Comparison of ENCODE assay signal across 10 cellular contexts in the genomic region with DNA sequence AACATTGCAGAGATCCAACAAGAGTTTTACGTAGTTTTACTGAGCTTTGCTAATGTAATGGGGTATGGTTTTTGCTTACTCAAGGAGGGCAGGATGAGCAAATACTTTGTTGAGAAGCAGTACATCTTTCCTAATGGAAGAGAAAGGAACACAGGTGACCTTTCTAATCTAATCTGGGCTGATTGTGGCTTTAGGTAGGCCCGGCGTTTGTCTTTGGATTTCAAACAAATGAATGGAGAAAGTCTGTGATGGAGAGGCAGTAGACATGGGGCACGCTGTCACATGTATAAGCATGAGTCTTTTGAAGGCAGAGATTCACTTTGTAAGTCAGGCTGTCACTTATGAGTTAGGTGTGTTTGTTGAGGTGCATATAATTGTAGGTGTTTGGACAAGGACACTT. TPM values are rescaled to one million over a fixed set of nuclear protein-coding genes. Genes with fewer than 3 reads are reported as not detected.
DNase-seq lines count a peak whose midpoint lies in the region; ATAC-seq and TF ChIP-seq lines count a peak whose summit lies in the region.
"Had no signal": no experiment of that assay in that cellular context is flagged by ENCODE, and none has a peak within 500 bp of the region (broad histone marks: within the 10 kb centered on the region; RNA-seq: fewer than 3 reads in every experiment).

No MANE protein-coding gene starts in this region.

- no peak for DNase-seq in CD4-positive, alpha-beta memory T cell
- DNase-seq in endodermal cell (no peak), osteoblast (ENCODE audit: insufficient read length, low spot score, missing footprints) (peak; percentile 84), DMS53 (lab: John Stamatoyannopoulos, UW) (no peak), DMS 273 treated with DMSO at 0.1 percent for 48 hours (lab: John Stamatoyannopoulos, UW) (no peak), head of caudate nucleus (no peak)
- DNase-seq: cerebellar nuclear complex, RPMI8226 had no signal

- peaks cover 69% of the 10 kb centered on the region for H3K79me2 ChIP-seq in OCI-LY3 (ENCODE audit: low read length)
- H3K79me2 ChIP-seq in osteoblast (ENCODE audit: insufficient read depth, low read length) = peaks cover 71% of the 10 kb centered on the region

- peak overlapping the region; percentile 1 to 96 (median 78) for H3K27ac Mint-ChIP-seq in CD4-positive, alpha-beta memory T cell
- H3K27ac Mint-ChIP-seq in endodermal cell = no peak overlapping the region

- ATAC-seq in GM18511 (IDR thresholded peaks at IDR 0.05; ENCODE audit: unreplicated experiment) = no peak

- no peaks in the 10 kb centered on the region for H3K36me3 ChIP-seq in CD4-positive, alpha-beta memory T cell (ENCODE audit: insufficient read depth, low read length)
- H3K36me3 ChIP-seq in OCI-LY3 (replicated peaks; ENCODE audit: low read depth, low read length) (peaks cover 7% of the 10 kb centered on the region), endodermal cell (ENCODE audit: control insufficient read depth, insufficient read depth, low read length) (peaks cover 16% of the 10 kb centered on the region), osteoblast (ENCODE audit: insufficient read depth, low read length) (peaks cover 6% of the 10 kb centered on the region)

- H3K9ac ChIP-seq in OCI-LY3 (ENCODE audit: low read length) (no peak overlapping the region; the same call in 1 of the 2 replicates), endodermal cell (ENCODE audit: extremely low read depth, low read length, poor library complexity, severe bottlenecking) (peak overlapping the region; percentile 16)

- no peak overlapping the region for H2AFZ ChIP-seq in OCI-LY3 (ENCODE audit: low read depth, low read length)
- H2AFZ ChIP-seq in osteoblast (ENCODE audit: low read length) = no peak overlapping the region

- H3K9me3 ChIP-seq in CD4-positive, alpha-beta memory T cell (ENCODE audit: control insufficient read depth in 1 of 2, low read length in 2 of 2) = no peaks in the 10 kb centered on the region
- H3K9me3 ChIP-seq in OCI-LY3 (ENCODE audit: insufficient read depth, low read length) (no peaks in the 10 kb centered on the region), endodermal cell (ENCODE audit: control insufficient read depth, low read length) (no peaks in the 10 kb centered on the region), osteoblast (ENCODE audit: low read depth, low read length) (no peaks in the 10 kb centered on the region)

- H3K4me2 ChIP-seq in OCI-LY3 (ENCODE audit: low read length) (peak overlapping the region; percentile 69), osteoblast (ENCODE audit: insufficient read depth, low read length) (peak overlapping the region; percentile 95)

- no peak for TF ChIP-seq CTCF in OCI-LY3 (IDR thresholded peaks at IDR 0.05; ENCODE audit: low read depth, low read length)
- TF ChIP-seq CTCF in endodermal cell (conservative IDR thresholded peaks at IDR 0.05) = no peak
- no peak for TF ChIP-seq CTCF in osteoblast (IDR thresholded peaks at IDR 0.05; ENCODE audit: extremely low read depth, low read depth, low read length)

- 64 to 70% methylated on average over 4 of the region's 4 CpGs for WGBS in endodermal cell (ENCODE audit: insufficient coverage in 1 of 2, insufficient read length in 1 of 2), 2 experiments

- peaks cover 22 to 38% (median 32%) of the 10 kb centered on the region in 4 donors for H3K4me1 Mint-ChIP-seq in CD4-positive, alpha-beta memory T cell
- H3K4me1 Mint-ChIP-seq in endodermal cell = peaks cover 21% of the 10 kb centered on the region

- peaks cover 15% of the 10 kb centered on the region for H4K20me1 ChIP-seq in OCI-LY3 (ENCODE audit: insufficient read depth, low read length)
- peaks cover 37% of the 10 kb centered on the region for H4K20me1 ChIP-seq in osteoblast (ENCODE audit: insufficient read depth, low read length)

- CTCF ChIA-PET in CD4-positive, alpha-beta memory T cell (lab: Charles Lee; ENCODE audit: partially characterized antibody) = interaction anchor here (0.6 to 1.8 kb wide), 2 partner anchors 11 to 1242 kb away, joined by 3 to 6 read pairs; no protein-coding TSS in a partner anchor

- H3K4me3 ChIP-seq in CD4-positive, alpha-beta memory T cell (ENCODE audit: low read length in 2 of 2) = no peak overlapping the region
- H3K4me3 ChIP-seq in OCI-LY3 (ENCODE audit: low read length) = 0 out of 2 replicates have a peak overlapping the region, but pooled peaks have one; percentile 90
- peak overlapping the region; percentile 93 for H3K4me3 ChIP-seq in endodermal cell (ENCODE audit: low read length)
- peak overlapping the region; percentile 87 for H3K4me3 ChIP-seq in osteoblast (ENCODE audit: insufficient read depth, low read length)

- peak overlapping the region; percentile 49 to 95 (median 94) for H3K4me3 Mint-ChIP-seq in CD4-positive, alpha-beta memory T cell
- peak overlapping the region; percentile 74 for H3K4me3 Mint-ChIP-seq in endodermal cell

- peaks cover 25% of the 10 kb centered on the region for H3K4me1 ChIP-seq in CD4-positive, alpha-beta memory T cell (ENCODE audit: insufficient read depth, low read length)
- peaks cover 17% of the 10 kb centered on the region for H3K4me1 ChIP-seq in OCI-LY3 (ENCODE audit: low read length)
- H3K4me1 ChIP-seq in endodermal cell (ENCODE audit: control insufficient read depth, insufficient read depth, low read length) = peaks cover 3% of the 10 kb centered on the region
- peaks cover 25% of the 10 kb centered on the region for H3K4me1 ChIP-seq in osteoblast (ENCODE audit: insufficient read depth, low read length)

- no peaks in the 10 kb centered on the region for H3K27me3 Mint-ChIP-seq in CD4-positive, alpha-beta memory T cell
- H3K27me3 Mint-ChIP-seq in endodermal cell (ENCODE audit: insufficient read depth) = no peaks in the 10 kb centered on the region

- no peaks in the 10 kb centered on the region for H3K27me3 ChIP-seq in CD4-positive, alpha-beta memory T cell (ENCODE audit: insufficient read depth, low read length)
- H3K27me3 ChIP-seq in OCI-LY3 (ENCODE audit: low read depth, low read length) (no peaks in the 10 kb centered on the region), endodermal cell (ENCODE audit: control insufficient read depth, insufficient read depth, low read length, poor library complexity, severe bottlenecking) (no peaks in the 10 kb centered on the region), osteoblast (ENCODE audit: insufficient read depth, low read length) (no peaks in the 10 kb centered on the region)

- H3K36me3 Mint-ChIP-seq in CD4-positive, alpha-beta memory T cell = peaks cover 3 to 13% of the 10 kb centered on the region in 2 donors
- H3K36me3 Mint-ChIP-seq in endodermal cell (ENCODE audit: low read depth) = peaks cover 24% of the 10 kb centered on the region

- POLR2A ChIA-PET in CD4-positive, alpha-beta memory T cell (lab: Charles Lee; ENCODE audit: partially characterized antibody) = interaction anchor here (0.6 to 1.6 kb wide), 3 partner anchors 12 to 160 kb away, joined by 3 to 5 read pairs (median 3); no protein-coding TSS in a partner anchor

- H3K9me3 Mint-ChIP-seq in CD4-positive, alpha-beta memory T cell = no peaks in the 10 kb centered on the region
- no peaks in the 10 kb centered on the region for H3K9me3 Mint-ChIP-seq in endodermal cell

- intact Hi-C loops in CD4-positive, alpha-beta memory T cell (cut with micrococcal nuclease) = no loop called here
- intact Hi-C loops in head of caudate nucleus (cut with DNase I) = no loop called here

- no peak overlapping the region for H3K27ac ChIP-seq in CD4-positive, alpha-beta memory T cell (ENCODE audit: low read depth, low read length)
- no peak overlapping the region for H3K27ac ChIP-seq in OCI-LY3 (ENCODE audit: low read length)
- no peak overlapping the region for H3K27ac ChIP-seq in endodermal cell (ENCODE audit: low read depth, low read length)
- peak overlapping the region; percentile 24 for H3K27ac ChIP-seq in osteoblast (ENCODE audit: low read depth, low read length)

RNA-seq across cellular contexts. Expression of gene PLEKHM2, which starts 1.7 kb away (rescaled TPM):
- 10 to 100 TPM; 53.1 to 59.8 TPM for total RNA-seq in CD4-positive, alpha-beta memory T cell
- polyA plus RNA-seq in CD4-positive, alpha-beta memory T cell = 1 to 10 TPM; 2.0 to 8.8 TPM
- 10 to 100 TPM; 46.9 to 50.4 TPM for total RNA-seq in endodermal cell
- 41.0 TPM for polyA plus RNA-seq in endodermal cell (2013, experiment 1 of 2)
- polyA plus RNA-seq in endodermal cell (2013, experiment 2 of 2) = 37.9 TPM
- 123 and 132 TPM in 2 replicates for total RNA-seq in osteoblast

RNA-seq across cellular contexts. Expression of gene SLC25A34, which starts 50.2 kb away (rescaled TPM):
- 1 to 10 TPM; 2.2 to 4.2 TPM for total RNA-seq in CD4-positive, alpha-beta memory T cell
- polyA plus RNA-seq in CD4-positive, alpha-beta memory T cell = under 1 TPM in 1 of 2 donors, not detected in 1; 0.08 TPM
- 1 to 10 TPM; 1.8 to 3.5 TPM for total RNA-seq in endodermal cell
- polyA plus RNA-seq in endodermal cell (2013, experiment 1 of 2) = 1.4 TPM
- 0.95 TPM for polyA plus RNA-seq in endodermal cell (2013, experiment 2 of 2)
- total RNA-seq in osteoblast = 1.4 and 1.5 TPM in 2 replicates

RNA-seq across cellular contexts. Expression of gene TMEM82, which starts 56.5 kb away (rescaled TPM):
- total RNA-seq in CD4-positive, alpha-beta memory T cell = not detected
- polyA plus RNA-seq in CD4-positive, alpha-beta memory T cell = not detected
- total RNA-seq in endodermal cell (1 to 10 TPM in 1 of 2 donors, under 1 TPM in 1; 0.46 to 3.2 TPM), osteoblast (not detected in 2 replicates)
- polyA plus RNA-seq in endodermal cell (2013, experiment 1 of 2) = 0.36 TPM
- polyA plus RNA-seq in endodermal cell (2013, experiment 2 of 2) = not detected

Comparison
In these comparisons a context has a peak if more than half of its experiments do, and no peak if none do; other contexts are left out.
1. H3K4me3 ChIP-seq: peak in OCI-LY3 (single experiment), endodermal cell (single experiment) and osteoblast (single experiment); none in CD4-positive, alpha-beta memory T cell (0 of 2).